ENCODE assay signal across 17 cellular contexts in the genomic region with DNA sequence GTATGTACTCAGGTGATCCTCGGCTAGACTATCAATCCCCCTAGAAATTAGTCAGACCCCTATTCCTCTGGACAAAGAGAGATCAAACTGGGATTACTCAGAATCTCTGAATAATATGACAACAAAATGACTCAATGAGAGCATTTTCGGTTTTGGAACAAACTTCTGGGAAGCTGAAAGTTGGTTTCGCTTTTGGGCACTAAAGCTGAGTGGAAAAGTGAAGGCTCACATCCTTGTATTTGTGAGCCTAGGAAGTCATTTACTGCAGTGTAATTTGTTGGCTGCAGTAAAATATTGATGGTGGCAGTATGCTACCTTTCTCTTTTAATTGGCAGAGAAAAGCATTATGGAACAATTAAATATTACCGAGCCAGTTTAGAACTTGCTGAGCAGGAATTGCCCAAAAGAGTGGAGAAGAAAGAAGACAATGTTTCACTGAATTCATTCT.
DNase-seq lines count a peak whose midpoint lies in the region; ATAC-seq and TF ChIP-seq lines count a peak whose summit lies in the region.
"Had no signal": no experiment of that assay in that cellular context is flagged by ENCODE, and none has a peak within 500 bp of the region (broad histone marks: within the 10 kb centered on the region; RNA-seq: fewer than 3 reads in every experiment).

No MANE protein-coding gene starts in this region.

- H3K4me3 Mint-ChIP-seq in GM23338, result no peak overlapping the region
- H3K4me3 Mint-ChIP-seq: activated CD4-positive, alpha-beta T cell treated with anti-CD3 and anti-CD28 coated beads, Interleukin-2, amount 10 ng/mL, durations not matched to agents 24 days and 14 days; immature natural killer cell; naive B cell had no signal

- ATAC-seq in right cardiac atrium, result no peak
- no peak for ATAC-seq in heart left ventricle
- ATAC-seq in body of pancreas, result peak; percentile 50
- no peak for ATAC-seq in GM23338
- ATAC-seq in HG03175 (IDR thresholded peaks at IDR 0.05; ENCODE audit: unreplicated experiment), result no peak

- no peaks in the 10 kb centered on the region for H3K4me1 ChIP-seq in right cardiac atrium (ENCODE audit: control insufficient read depth, insufficient read depth, low read length)
- no peaks in the 10 kb centered on the region for H3K4me1 ChIP-seq in heart left ventricle
- H3K4me1 ChIP-seq in body of pancreas, result peaks cover 8% of the 10 kb centered on the region
- H3K4me1 ChIP-seq in GM23338 (ENCODE audit: insufficient read depth), result no peaks in the 10 kb centered on the region
- H3K4me1 ChIP-seq: HAP-1, tibial artery had no signal

- H3F3A ChIP-seq in GM23338 (replicated peaks; ENCODE audit: low read depth), result no peaks in the 10 kb centered on the region

- no peaks in the 10 kb centered on the region for H3K27me3 ChIP-seq in right cardiac atrium (ENCODE audit: control insufficient read depth, insufficient read depth)
- no peaks in the 10 kb centered on the region for H3K27me3 ChIP-seq in heart left ventricle
- no peaks in the 10 kb centered on the region for H3K27me3 ChIP-seq in body of pancreas
- H3K27me3 ChIP-seq in GM23338 (ENCODE audit: insufficient read depth), result no peaks in the 10 kb centered on the region
- H3K27me3 ChIP-seq: tibial artery had no signal

- no peak for DNase-seq in right cardiac atrium
- DNase-seq in heart left ventricle, result no peak
- DNase-seq in body of pancreas, result peak in 1 of 4 donors; percentile 2
- DNase-seq in kidney tubule cell (ENCODE audit: low spot score), result peak; percentile 42
- DNase-seq in HuH-7.5 (ENCODE audit: low spot score), result no peak
- DNase-seq in GM23338 (ENCODE audit: low spot score), result no peak
- no peak for DNase-seq in GM13976 (ENCODE audit: low spot score)
- DNase-seq: activated CD4-positive, alpha-beta T cell treated with anti-CD3 and anti-CD28 coated beads, Interleukin-2, amount 10 ng/mL, durations not matched to agents 24 days and 14 days; central memory CD4-positive, alpha-beta T cell; DND-41; immature natural killer cell; naive B cell; T-helper 1 cell; tibial artery had no signal

- WGBS in right cardiac atrium, result 53% methylated on average over 4 of the region's 4 CpGs
- 70 to 76% (median 72%) methylated on average over 4 of the region's 4 CpGs for WGBS in heart left ventricle, 4 donors
- WGBS in body of pancreas, 2 donors, result 44 to 58% methylated on average over 4 of the region's 4 CpGs

- intact Hi-C loops in right cardiac atrium (cut with DNase I) (no loop called here), heart left ventricle (cut with DNase I) (no loop called here), body of pancreas (cut with DNase I) (no loop called here)

- no peaks in the 10 kb centered on the region for H3K4me1 Mint-ChIP-seq in GM23338
- H3K4me1 Mint-ChIP-seq: activated CD4-positive, alpha-beta T cell treated with anti-CD3 and anti-CD28 coated beads, Interleukin-2, amount 10 ng/mL, durations not matched to agents 24 days and 14 days; immature natural killer cell; naive B cell had no signal

- no peaks in the 10 kb centered on the region for H3K79me2 ChIP-seq in GM23338 (replicated peaks; ENCODE audit: insufficient read depth)

- TF ChIP-seq CTCF in heart left ventricle (IDR thresholded peaks at IDR 0.05) (no peak), body of pancreas (IDR thresholded peaks at IDR 0.05) (no peak), GM23338 (conservative IDR thresholded peaks at IDR 0.05; ENCODE audit: low read depth in 2 of 2) (no peak), GM13976 (IDR thresholded peaks at IDR 0.05; ENCODE audit: borderline replicate concordance, control extremely low read depth, extremely low read depth, insufficient read depth, missing control alignments) (no peak)

- H4K20me1 ChIP-seq in GM23338 (replicated peaks; ENCODE audit: insufficient read depth), result no peaks in the 10 kb centered on the region

- H3K36me3 ChIP-seq in heart left ventricle (no peaks in the 10 kb centered on the region), body of pancreas (replicated peaks in 1 of 2; ENCODE audit: insufficient read depth in 1 of 2, low read depth in 2 of 2) (no peaks in the 10 kb centered on the region), GM23338 (ENCODE audit: insufficient read depth) (no peaks in the 10 kb centered on the region)
- H3K36me3 ChIP-seq: HAP-1, tibial artery had no signal

- TF ChIP-seq POLR2A in heart left ventricle (IDR thresholded peaks at IDR 0.05), result no peak
- TF ChIP-seq POLR2A in body of pancreas (IDR thresholded peaks at IDR 0.05), result no peak

- in situ Hi-C loops in GM13976 (cut with MboI; ENCODE audit: low sequenced_read_pairs, unreplicated experiment), result no loop called here

- H3K9me2 ChIP-seq in GM23338 (ENCODE audit: insufficient read depth), result no peaks in the 10 kb centered on the region

- no peaks in the 10 kb centered on the region; the same call in 2 of the 3 replicates for H3K36me3 Mint-ChIP-seq in GM23338 (ENCODE audit: low read depth)
- H3K36me3 Mint-ChIP-seq: immature natural killer cell, naive B cell had no signal

- H3K4me2 ChIP-seq in GM23338, result no peak overlapping the region

- no peaks in the 10 kb centered on the region for H3K27me3 Mint-ChIP-seq in GM23338 (ENCODE audit: insufficient read depth, low read depth, poor library complexity)
- H3K27me3 Mint-ChIP-seq: activated CD4-positive, alpha-beta T cell treated with anti-CD3 and anti-CD28 coated beads, Interleukin-2, amount 10 ng/mL, durations not matched to agents 24 days and 14 days; naive B cell had no signal

- H2AFZ ChIP-seq in GM23338, result no peak overlapping the region

- H3K27ac Mint-ChIP-seq in GM23338, result no peak overlapping the region
- H3K27ac Mint-ChIP-seq: activated CD4-positive, alpha-beta T cell treated with anti-CD3 and anti-CD28 coated beads, Interleukin-2, amount 10 ng/mL, durations not matched to agents 24 days and 14 days; immature natural killer cell; naive B cell had no signal

- H3K9me3 ChIP-seq in right cardiac atrium (ENCODE audit: control insufficient read depth, low read length) (no peaks in the 10 kb centered on the region), heart left ventricle (peaks cover 0 to 15% (median 0%) of the 10 kb centered on the region in 12 donors), body of pancreas (no peaks in the 10 kb centered on the region)
- H3K9me3 ChIP-seq: HAP-1, tibial artery had no signal

- H3K4me3 ChIP-seq in right cardiac atrium (ENCODE audit: low read length) (peak overlapping the region; percentile 45), heart left ventricle (peak overlapping the region in 3 of 12 donors; percentile 10 to 31 (median 31)), body of pancreas (no peak overlapping the region), GM23338 (no peak overlapping the region)
- H3K4me3 ChIP-seq: HAP-1, skin epidermis, tibial artery had no signal

- no peak overlapping the region for H3K27ac ChIP-seq in right cardiac atrium (ENCODE audit: low read length)
- H3K27ac ChIP-seq in heart left ventricle, result no peak overlapping the region
- H3K27ac ChIP-seq in body of pancreas, result peak overlapping the region in 2 of 4 donors; percentile 14 to 62
- no peak overlapping the region for H3K27ac ChIP-seq in GM23338 (ENCODE audit: low read depth)
- H3K27ac ChIP-seq: tibial artery had no signal

- peaks cover 8% of the 10 kb centered on the region for H3K9me3 Mint-ChIP-seq in GM23338
- H3K9me3 Mint-ChIP-seq: activated CD4-positive, alpha-beta T cell treated with anti-CD3 and anti-CD28 coated beads, Interleukin-2, amount 10 ng/mL, durations not matched to agents 24 days and 14 days had no signal

TF ChIP-seq in GM23338, 12 proteins besides CTCF, POLR2A, EP300 and RAD21:
- TF ChIP-seq, protein P1, sequence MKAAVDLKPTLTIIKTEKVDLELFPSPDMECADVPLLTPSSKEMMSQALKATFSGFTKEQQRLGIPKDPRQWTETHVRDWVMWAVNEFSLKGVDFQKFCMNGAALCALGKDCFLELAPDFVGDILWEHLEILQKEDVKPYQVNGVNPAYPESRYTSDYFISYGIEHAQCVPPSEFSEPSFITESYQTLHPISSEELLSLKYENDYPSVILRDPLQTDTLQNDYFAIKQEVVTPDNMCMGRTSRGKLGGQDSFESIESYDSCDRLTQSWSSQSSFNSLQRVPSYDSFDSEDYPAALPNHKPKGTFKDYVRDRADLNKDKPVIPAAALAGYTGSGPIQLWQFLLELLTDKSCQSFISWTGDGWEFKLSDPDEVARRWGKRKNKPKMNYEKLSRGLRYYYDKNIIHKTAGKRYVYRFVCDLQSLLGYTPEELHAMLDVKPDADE (IDR thresholded peaks at IDR 0.05), result no peak
- no peak for TF ChIP-seq JUNB (IDR thresholded peaks at IDR 0.05; ENCODE audit: unreplicated experiment)
- TF ChIP-seq, protein P2, sequence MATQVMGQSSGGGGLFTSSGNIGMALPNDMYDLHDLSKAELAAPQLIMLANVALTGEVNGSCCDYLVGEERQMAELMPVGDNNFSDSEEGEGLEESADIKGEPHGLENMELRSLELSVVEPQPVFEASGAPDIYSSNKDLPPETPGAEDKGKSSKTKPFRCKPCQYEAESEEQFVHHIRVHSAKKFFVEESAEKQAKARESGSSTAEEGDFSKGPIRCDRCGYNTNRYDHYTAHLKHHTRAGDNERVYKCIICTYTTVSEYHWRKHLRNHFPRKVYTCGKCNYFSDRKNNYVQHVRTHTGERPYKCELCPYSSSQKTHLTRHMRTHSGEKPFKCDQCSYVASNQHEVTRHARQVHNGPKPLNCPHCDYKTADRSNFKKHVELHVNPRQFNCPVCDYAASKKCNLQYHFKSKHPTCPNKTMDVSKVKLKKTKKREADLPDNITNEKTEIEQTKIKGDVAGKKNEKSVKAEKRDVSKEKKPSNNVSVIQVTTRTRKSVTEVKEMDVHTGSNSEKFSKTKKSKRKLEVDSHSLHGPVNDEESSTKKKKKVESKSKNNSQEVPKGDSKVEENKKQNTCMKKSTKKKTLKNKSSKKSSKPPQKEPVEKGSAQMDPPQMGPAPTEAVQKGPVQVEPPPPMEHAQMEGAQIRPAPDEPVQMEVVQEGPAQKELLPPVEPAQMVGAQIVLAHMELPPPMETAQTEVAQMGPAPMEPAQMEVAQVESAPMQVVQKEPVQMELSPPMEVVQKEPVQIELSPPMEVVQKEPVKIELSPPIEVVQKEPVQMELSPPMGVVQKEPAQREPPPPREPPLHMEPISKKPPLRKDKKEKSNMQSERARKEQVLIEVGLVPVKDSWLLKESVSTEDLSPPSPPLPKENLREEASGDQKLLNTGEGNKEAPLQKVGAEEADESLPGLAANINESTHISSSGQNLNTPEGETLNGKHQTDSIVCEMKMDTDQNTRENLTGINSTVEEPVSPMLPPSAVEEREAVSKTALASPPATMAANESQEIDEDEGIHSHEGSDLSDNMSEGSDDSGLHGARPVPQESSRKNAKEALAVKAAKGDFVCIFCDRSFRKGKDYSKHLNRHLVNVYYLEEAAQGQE (IDR thresholded peaks at IDR 0.05; ENCODE audit: unreplicated experiment), result no peak
TF ChIP-seq in GM23338: peak in this region for 0.
